ENCODE assay signal across 1 cellular context in genomic region chr17:42517516-42517915, GRCh38.
TF ChIP-seq lines count a peak whose summit lies in the region.

No MANE protein-coding gene starts in this region.

TF ChIP-seq in HepG2, 621 proteins besides CTCF, POLR2A, EP300 and RAD21 (continued from another document and continues in another):
- TF ChIP-seq THAP9 (CRISPR knock-in tag; IDR thresholded peaks at IDR 0.05; ENCODE audit: borderline replicate concordance) (no peak), GLMP (CRISPR knock-in tag; IDR thresholded peaks at IDR 0.05; ENCODE audit: borderline replicate concordance) (no peak), SIX1 (CRISPR knock-in tag; IDR thresholded peaks at IDR 0.05; ENCODE audit: borderline replicate concordance) (no peak), HHEX (CRISPR knock-in tag; IDR thresholded peaks at IDR 0.05) (no peak), PLRG1 (conservative IDR thresholded peaks at IDR 0.05) (no peak), ZNF253 (CRISPR knock-in tag; IDR thresholded peaks at IDR 0.05; ENCODE audit: borderline replicate concordance) (no peak), LBX2 (CRISPR knock-in tag; IDR thresholded peaks at IDR 0.05; ENCODE audit: borderline replicate concordance) (no peak), NFRKB (IDR thresholded peaks at IDR 0.05) (no peak), ZBTB20 (CRISPR knock-in tag; IDR thresholded peaks at IDR 0.05; ENCODE audit: borderline replicate concordance, low read depth) (no peak), ZNF761 (CRISPR knock-in tag; conservative IDR thresholded peaks at IDR 0.05) (0 out of 2 replicates have a peak, but pooled peaks have one; percentile 45), ZNF333 (CRISPR knock-in tag; IDR thresholded peaks at IDR 0.05; ENCODE audit: borderline replicate concordance) (no peak), ETV5 (CRISPR knock-in tag; IDR thresholded peaks at IDR 0.05; ENCODE audit: borderline replicate concordance) (no peak), ZNF576 (CRISPR knock-in tag; IDR thresholded peaks at IDR 0.05) (no peak), MEIS2 (CRISPR knock-in tag; IDR thresholded peaks at IDR 0.05) (0 out of 2 replicates have a peak, but pooled peaks have one; percentile 25), ZNF766 (CRISPR knock-in tag; IDR thresholded peaks at IDR 0.05; ENCODE audit: borderline replicate concordance) (0 out of 2 replicates have a peak, but pooled peaks have one; percentile 42), ZNF512 (CRISPR knock-in tag; IDR thresholded peaks at IDR 0.05) (no peak), RFXANK (CRISPR knock-in tag; IDR thresholded peaks at IDR 0.05) (peak; percentile 79; the same call in 1 of the 2 replicates), GABPA (IDR thresholded peaks at IDR 0.05; ENCODE audit: low read depth, low read length) (no peak), GABPA (CRISPR knock-in tag; IDR thresholded peaks at IDR 0.05; ENCODE audit: low read depth) (no peak), SIX4 (CRISPR knock-in tag; IDR thresholded peaks at IDR 0.05) (no peak), GMEB1 (CRISPR knock-in tag; IDR thresholded peaks at IDR 0.05; ENCODE audit: borderline replicate concordance) (no peak; the same call in 1 of the 2 replicates), DMAP1 (CRISPR knock-in tag; IDR thresholded peaks at IDR 0.05) (peak; percentile 42; the same call in 1 of the 2 replicates), ZKSCAN5 (CRISPR knock-in tag; IDR thresholded peaks at IDR 0.05) (no peak), ZNF18 (CRISPR knock-in tag; IDR thresholded peaks at IDR 0.05; ENCODE audit: insufficient replicate concordance) (no peak), ARID4A (CRISPR knock-in tag; IDR thresholded peaks at IDR 0.05; ENCODE audit: borderline replicate concordance) (no peak), E2F1 (CRISPR knock-in tag; IDR thresholded peaks at IDR 0.05) (no peak), HMGXB3 (CRISPR knock-in tag; IDR thresholded peaks at IDR 0.05; ENCODE audit: borderline replicate concordance) (0 out of 2 replicates have a peak, but pooled peaks have one; percentile 59), AHR (CRISPR knock-in tag; IDR thresholded peaks at IDR 0.05) (peak; percentile 76; the same call in 1 of the 2 replicates), HMGXB4 (CRISPR knock-in tag; IDR thresholded peaks at IDR 0.05; ENCODE audit: borderline replicate concordance in 1 of 2, low read depth in 1 of 2) (peak; percentile 87 to 89; a peak in 3 of 4 replicates), MIER2 (CRISPR knock-in tag; IDR thresholded peaks at IDR 0.05) (peak; percentile 78), KLF11 (CRISPR knock-in tag; IDR thresholded peaks at IDR 0.05) (peak; percentile 79), ZNF83 (CRISPR knock-in tag; IDR thresholded peaks at IDR 0.05; ENCODE audit: borderline replicate concordance) (no peak), IKZF1 (IDR thresholded peaks at IDR 0.05) (no peak), PAF1 (CRISPR knock-in tag; IDR thresholded peaks at IDR 0.05) (no peak), HOXA7 (CRISPR knock-in tag; IDR thresholded peaks at IDR 0.05) (no peak)
